27 cellular contexts compared by ENCODE assay signal in genomic region chr4:13364653-13365052, GRCh38.
"Had no signal": no experiment of that assay in that cellular context is flagged by ENCODE, and none has a peak within 500 bp of the region (broad histone marks: within the 10 kb centered on the region; RNA-seq: fewer than 3 reads in every experiment).

No MANE protein-coding gene starts in this region.

- H3K36me3 ChIP-seq: neural progenitor cell, ovary, prostate gland, right lobe of liver, sigmoid colon, thoracic aorta, upper lobe of left lung, vagina had no signal

- H3K9ac ChIP-seq: neural progenitor cell, parathyroid adenoma had no signal

- H2AFZ ChIP-seq: neural progenitor cell, parathyroid adenoma had no signal

- H3K4me3 Mint-ChIP-seq: naive thymus-derived CD8-positive, alpha-beta T cell; natural killer cell treated with Interleukin-12 subunit alpha and Interleukin-12 subunit beta and Interleukin-15 and Interleukin-18, amount 100 ng/mL, for 72 hours; neural progenitor cell; stimulated activated effector memory CD8-positive, alpha-beta T cell treated with anti-CD3 and anti-CD28 coated beads, Interleukin-12 subunit alpha, Interleukin-12 subunit beta, amount 100 ng/mL, for 72 hours; stimulated activated naive B cell treated with anti-CD40 and anti-IgM and Interleukin-4, amounts not matched to agents 10 μg/mL and 1 μg/mL and 100 μg/mL, for 72 hours; stimulated activated naive CD8-positive, alpha-beta T cell treated with anti-CD3 and anti-CD28 coated beads, Interleukin-15, Interleukin-2, amounts not matched to agents 100 ng/mL and 50 ng/mL, for 24 hours had no signal

- H3K4me1 Mint-ChIP-seq: stimulated activated effector memory CD8-positive, alpha-beta T cell treated with anti-CD3 and anti-CD28 coated beads, Interleukin-12 subunit alpha, Interleukin-12 subunit beta, amount 100 ng/mL, for 72 hours; stimulated activated naive B cell treated with anti-CD40 and anti-IgM and Interleukin-4, amounts not matched to agents 10 μg/mL and 1 μg/mL and 100 μg/mL, for 72 hours had no signal

- H3K4me3 ChIP-seq: neural progenitor cell, ovary, prostate gland, right lobe of liver, sigmoid colon, stomach, thoracic aorta, thyroid gland, tibial nerve, upper lobe of left lung, vagina had no signal

- H3K27ac ChIP-seq: neural progenitor cell, ovary, parathyroid adenoma, prostate gland, right lobe of liver, sigmoid colon, stomach, thoracic aorta, thyroid gland, tibial nerve, upper lobe of left lung, vagina had no signal

- H3K36me3 Mint-ChIP-seq: natural killer cell treated with Interleukin-12 subunit alpha and Interleukin-12 subunit beta and Interleukin-15 and Interleukin-18, amount 100 ng/mL, for 72 hours had no signal

- H3K27me3 ChIP-seq: neural progenitor cell, ovary, right lobe of liver, sigmoid colon, stomach, tibial nerve, upper lobe of left lung, vagina had no signal

- H3K4me2 ChIP-seq: neural progenitor cell had no signal

- H3K9me3 Mint-ChIP-seq: naive thymus-derived CD8-positive, alpha-beta T cell; natural killer cell treated with Interleukin-12 subunit alpha and Interleukin-12 subunit beta and Interleukin-15 and Interleukin-18, amount 100 ng/mL, for 72 hours; neural progenitor cell; stimulated activated effector memory CD8-positive, alpha-beta T cell treated with anti-CD3 and anti-CD28 coated beads, Interleukin-12 subunit alpha, Interleukin-12 subunit beta, amount 100 ng/mL, for 72 hours; stimulated activated naive B cell treated with anti-CD40 and anti-IgM and Interleukin-4, amounts not matched to agents 10 μg/mL and 1 μg/mL and 100 μg/mL, for 72 hours; stimulated activated naive CD8-positive, alpha-beta T cell treated with anti-CD3 and anti-CD28 coated beads, Interleukin-15, Interleukin-2, amounts not matched to agents 100 ng/mL and 50 ng/mL, for 24 hours had no signal

- H3K27me3 Mint-ChIP-seq: naive thymus-derived CD8-positive, alpha-beta T cell; natural killer cell treated with Interleukin-12 subunit alpha and Interleukin-12 subunit beta and Interleukin-15 and Interleukin-18, amount 100 ng/mL, for 72 hours; stimulated activated naive B cell treated with anti-CD40 and anti-IgM and Interleukin-4, amounts not matched to agents 10 μg/mL and 1 μg/mL and 100 μg/mL, for 72 hours; stimulated activated naive CD8-positive, alpha-beta T cell treated with anti-CD3 and anti-CD28 coated beads, Interleukin-15, Interleukin-2, amounts not matched to agents 100 ng/mL and 50 ng/mL, for 24 hours had no signal

- ATAC-seq: naive thymus-derived CD8-positive, alpha-beta T cell; natural killer cell treated with Interleukin-12 subunit alpha and Interleukin-12 subunit beta and Interleukin-15 and Interleukin-18, amount 100 ng/mL, for 72 hours; right cardiac atrium; right lobe of liver; stimulated activated effector memory CD8-positive, alpha-beta T cell treated with anti-CD3 and anti-CD28 coated beads, Interleukin-12 subunit alpha, Interleukin-12 subunit beta, amount 100 ng/mL, for 72 hours; stimulated activated naive B cell treated with anti-CD40 and anti-IgM and Interleukin-4, amounts not matched to agents 10 μg/mL and 1 μg/mL and 100 μg/mL, for 72 hours had no signal

- H3K79me2 ChIP-seq: parathyroid adenoma had no signal

- H3K4me1 ChIP-seq: parathyroid adenoma, prostate gland, right lobe of liver, stomach, upper lobe of left lung, vagina had no signal

- H3K27ac Mint-ChIP-seq: naive thymus-derived CD8-positive, alpha-beta T cell; natural killer cell treated with Interleukin-12 subunit alpha and Interleukin-12 subunit beta and Interleukin-15 and Interleukin-18, amount 100 ng/mL, for 72 hours; neural progenitor cell; stimulated activated effector memory CD8-positive, alpha-beta T cell treated with anti-CD3 and anti-CD28 coated beads, Interleukin-12 subunit alpha, Interleukin-12 subunit beta, amount 100 ng/mL, for 72 hours; stimulated activated naive B cell treated with anti-CD40 and anti-IgM and Interleukin-4, amounts not matched to agents 10 μg/mL and 1 μg/mL and 100 μg/mL, for 72 hours; stimulated activated naive CD8-positive, alpha-beta T cell treated with anti-CD3 and anti-CD28 coated beads, Interleukin-15, Interleukin-2, amounts not matched to agents 100 ng/mL and 50 ng/mL, for 24 hours had no signal

- DNase-seq: naive thymus-derived CD8-positive, alpha-beta T cell; occipital lobe; ovary; posterior cingulate gyrus; right lobe of liver; sigmoid colon; small intestine; stimulated activated CD4-positive, alpha-beta T cell treated with anti-CD3 and anti-CD28 coated beads, Interleukin-15, amount 100 ng/mL, for 24 hours; stimulated activated CD4-positive, alpha-beta T cell treated with anti-CD3 and anti-CD28 coated beads, Interleukin-2, amount 100 ng/mL, for 24 hours; stimulated activated CD4-positive, alpha-beta T cell treated with anti-CD3 and anti-CD28 coated beads, Interleukin-2, amount 100 ng/mL, for 48 hours; stimulated activated CD4-positive, alpha-beta T cell treated with anti-CD3 and anti-CD28 coated beads, Interleukin-4, amount 100 ng/mL, for 24 hours; stimulated activated naive B cell treated with anti-CD40 and anti-IgM and Interleukin-4, amounts not matched to agents 10 μg/mL and 1 μg/mL and 100 μg/mL, for 72 hours; stimulated activated naive CD4-positive, alpha-beta T cell treated with Interleukin-2 at 50 U/mL for 16 hours; stomach; trophoblast cell had no signal

- H3K9me3 ChIP-seq: ovary, prostate gland, right lobe of liver, sigmoid colon, stomach, thoracic aorta, thyroid gland, tibial nerve, upper lobe of left lung, vagina had no signal
